ENCODE assay signal across 8 cellular contexts in the genomic region with DNA sequence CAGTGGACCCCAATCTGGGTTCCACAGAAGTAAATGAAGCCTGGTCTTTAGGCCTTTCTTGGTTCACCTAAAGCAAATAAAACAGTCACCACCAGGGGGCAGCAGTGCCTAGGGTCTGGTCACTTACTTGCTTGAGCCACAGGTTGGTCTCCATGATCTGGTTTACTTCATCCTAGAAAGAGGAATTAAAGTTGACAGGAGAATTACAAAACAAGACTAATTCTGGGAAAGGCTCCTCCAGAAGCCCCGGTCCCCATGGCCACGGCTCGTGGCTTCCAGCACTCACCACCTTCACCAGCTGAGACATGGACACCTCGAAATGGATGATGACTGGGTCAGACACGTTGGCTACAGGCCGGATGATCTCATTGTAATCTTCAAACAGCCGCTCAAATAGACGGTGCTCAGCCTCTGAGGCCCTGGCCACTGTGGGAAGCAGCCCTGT.
DNase-seq lines count a peak whose midpoint lies in the region; ATAC-seq, FAIRE-seq and TF ChIP-seq lines count a peak whose summit lies in the region.

No MANE protein-coding gene starts in this region.

- DNase-seq in AG04449 (ENCODE audit: low read depth, low spot score) (peak; percentile 52), H54 (ENCODE audit: insufficient read length, low spot score) (peak; percentile 93), NCI-H446 (lab: John Stamatoyannopoulos, UW) (peak; percentile 70 to 83), kidney tubule cell (ENCODE audit: low spot score) (peak; percentile 82)
- DNase-seq in activated CD4-positive, CD25-positive, alpha-beta regulatory T cell treated with anti-CD3 and anti-CD28 coated beads, Interleukin-2, amount 50 U/mL, for 72 hours, result peak; percentile 84
- peak; percentile 60 to 75 for DNase-seq in central memory CD8-positive, alpha-beta T cell (ENCODE audit: low spot score in 2 of 2)
- peak; percentile 67 to 81 for DNase-seq in stimulated activated CD4-positive, alpha-beta T cell treated with anti-CD3 and anti-CD28 coated beads, Interleukin-1b, Interleukin-23, amount 100 ng/mL, for 4 hours (ENCODE audit: low read depth in 2 of 2)

- no peak for FAIRE-seq in H54 (lab: Jason Lieb, UNC)

- no peak overlapping the region for H3K4me3 Mint-ChIP-seq in central memory CD8-positive, alpha-beta T cell

- H3K27me3 Mint-ChIP-seq in central memory CD8-positive, alpha-beta T cell, result peaks cover 46% of the 10 kb centered on the region

- H3K36me3 Mint-ChIP-seq in central memory CD8-positive, alpha-beta T cell (ENCODE audit: insufficient read depth), result no peaks in the 10 kb centered on the region

- no peaks in the 10 kb centered on the region for H3K9me3 Mint-ChIP-seq in central memory CD8-positive, alpha-beta T cell

- no peak for TF ChIP-seq POLR2A in H54 (IDR thresholded peaks at IDR 0.05; ENCODE audit: low read depth, low read length)

- no peak overlapping the region for H3K27ac Mint-ChIP-seq in central memory CD8-positive, alpha-beta T cell (ENCODE audit: low read depth)

- POLR2A ChIA-PET in AG04449 (lab: Yijun Ruan, JAX), result no interaction called here

- no peak for ATAC-seq in central memory CD8-positive, alpha-beta T cell (replicated peaks; ENCODE audit: extremely low read depth, poor library complexity, severe bottlenecking)
- ATAC-seq in HG03342 (IDR thresholded peaks at IDR 0.05; ENCODE audit: unreplicated experiment), result no peak

- peak; percentile 77 for TF ChIP-seq CTCF in AG04449 (IDR thresholded peaks at IDR 0.05; ENCODE audit: insufficient read depth, low read length, missing control alignments)

- H3K4me1 Mint-ChIP-seq in central memory CD8-positive, alpha-beta T cell, result no peaks in the 10 kb centered on the region

- CTCF ChIA-PET in AG04449 (lab: Yijun Ruan, JAX), result interaction anchor here (0.7 to 3.5 kb wide), 13 partner anchors 10 to 566 kb away, joined by 3 to 43 read pairs (median 4); no protein-coding TSS in a partner anchor

- H3K4me3 ChIP-seq in AG04449 (ENCODE audit: low read depth, low read length), result no peak overlapping the region
